Comparison of ENCODE assay signal across 23 cellular contexts in the genomic region with DNA sequence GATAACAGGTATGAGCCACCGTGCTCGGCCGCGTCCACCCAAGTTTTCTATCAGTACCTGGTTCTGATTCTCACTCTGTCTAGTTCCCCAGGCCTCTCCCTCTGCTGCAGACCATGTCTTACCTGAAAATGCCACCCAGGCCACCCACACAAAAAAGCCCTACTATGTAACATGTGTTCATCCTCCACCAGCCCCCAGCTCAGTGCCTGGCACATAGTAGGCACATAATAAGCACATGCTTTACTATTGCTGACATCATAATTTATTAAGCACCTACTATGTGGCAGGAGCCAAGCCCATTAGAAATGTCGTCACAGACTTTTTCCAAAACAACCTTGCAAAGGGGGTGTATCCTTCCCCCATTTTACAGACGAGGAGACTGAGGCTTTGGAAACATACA. TPM values are rescaled to one million over a fixed set of nuclear protein-coding genes. Genes with fewer than 3 reads are reported as not detected.
DNase-seq lines count a peak whose midpoint lies in the region; ATAC-seq, FAIRE-seq and TF ChIP-seq lines count a peak whose summit lies in the region.
"Had no signal": no experiment of that assay in that cellular context is flagged by ENCODE, and none has a peak within 500 bp of the region (broad histone marks: within the 10 kb centered on the region; RNA-seq: fewer than 3 reads in every experiment).

No MANE protein-coding gene starts in this region.

- peak overlapping the region; percentile 10 for H3K4me3 ChIP-seq in CD4-positive, CD25-positive, alpha-beta regulatory T cell (ENCODE audit: low read depth, low read length)
- H3K4me3 ChIP-seq in lower lobe of right lung = no peak overlapping the region
- H3K4me3 ChIP-seq in sigmoid colon = no peak overlapping the region
- H3K4me3 ChIP-seq: Peyer's patch had no signal

- peak overlapping the region in 2 of 4 donors; percentile 52 to 68 for H3K4me3 Mint-ChIP-seq in CD4-positive, CD25-positive, alpha-beta regulatory T cell
- H3K4me3 Mint-ChIP-seq in central memory CD8-positive, alpha-beta T cell = peak overlapping the region; percentile 46
- no peak overlapping the region for H3K4me3 Mint-ChIP-seq in T-helper 2 cell treated with Interferon-gamma antibody and Interleukin-4, amounts not matched to agents 5 μg/mL and 100 μg/mL, for 36 hours
- H3K4me3 Mint-ChIP-seq: IgD-negative memory B cell had no signal

- no peak overlapping the region for H3K27ac ChIP-seq in CD4-positive, CD25-positive, alpha-beta regulatory T cell (ENCODE audit: insufficient read depth, low read length, poor library complexity, severe bottlenecking)
- no peak overlapping the region for H3K27ac ChIP-seq in lower lobe of right lung
- H3K27ac ChIP-seq in sigmoid colon = no peak overlapping the region
- H3K27ac ChIP-seq: Peyer's patch had no signal

- H3K27ac Mint-ChIP-seq in CD4-positive, CD25-positive, alpha-beta regulatory T cell = peak overlapping the region; percentile 53 to 90 (median 57)
- H3K27ac Mint-ChIP-seq in central memory CD8-positive, alpha-beta T cell (ENCODE audit: low read depth) = peak overlapping the region; percentile 87
- no peak overlapping the region for H3K27ac Mint-ChIP-seq in T-helper 2 cell treated with Interferon-gamma antibody and Interleukin-4, amounts not matched to agents 5 μg/mL and 100 μg/mL, for 36 hours

- WGBS in sigmoid colon, 2 donors = 90 to 92% methylated on average over 6 of the region's 6 CpGs

- H3K36me3 Mint-ChIP-seq in CD4-positive, CD25-positive, alpha-beta regulatory T cell = no peaks in the 10 kb centered on the region
- peaks cover 4% of the 10 kb centered on the region for H3K36me3 Mint-ChIP-seq in central memory CD8-positive, alpha-beta T cell (ENCODE audit: insufficient read depth)
- H3K36me3 Mint-ChIP-seq in T-helper 2 cell treated with Interferon-gamma antibody and Interleukin-4, amounts not matched to agents 5 μg/mL and 100 μg/mL, for 36 hours (ENCODE audit: low read depth) = no peaks in the 10 kb centered on the region

- H3K9me3 ChIP-seq in CD4-positive, CD25-positive, alpha-beta regulatory T cell (ENCODE audit: control insufficient read depth in 2 of 2, low read length in 2 of 2) = no peaks in the 10 kb centered on the region
- no peaks in the 10 kb centered on the region for H3K9me3 ChIP-seq in lower lobe of right lung
- no peaks in the 10 kb centered on the region for H3K9me3 ChIP-seq in sigmoid colon
- H3K9me3 ChIP-seq: Peyer's patch had no signal

- peaks cover 66% of the 10 kb centered on the region for H3K4me1 ChIP-seq in CD4-positive, CD25-positive, alpha-beta regulatory T cell (ENCODE audit: control insufficient read depth, insufficient read depth, low read length, poor library complexity, severe bottlenecking)
- H3K4me1 ChIP-seq in lower lobe of right lung = peaks cover 95% of the 10 kb centered on the region
- peaks cover 0 to 41% (median 33%) of the 10 kb centered on the region in 4 donors for H3K4me1 ChIP-seq in sigmoid colon

- no peaks in the 10 kb centered on the region for H3K27me3 Mint-ChIP-seq in CD4-positive, CD25-positive, alpha-beta regulatory T cell
- peaks cover 10% of the 10 kb centered on the region for H3K27me3 Mint-ChIP-seq in central memory CD8-positive, alpha-beta T cell
- H3K27me3 Mint-ChIP-seq in T-helper 2 cell treated with Interferon-gamma antibody and Interleukin-4, amounts not matched to agents 5 μg/mL and 100 μg/mL, for 36 hours (ENCODE audit: low read depth) = peaks cover 5% of the 10 kb centered on the region

- no peaks in the 10 kb centered on the region for H3K27me3 ChIP-seq in CD4-positive, CD25-positive, alpha-beta regulatory T cell (ENCODE audit: control insufficient read depth, insufficient read depth, low read length)
- H3K27me3 ChIP-seq in lower lobe of right lung (ENCODE audit: low read depth) (no peaks in the 10 kb centered on the region), sigmoid colon (no peaks in the 10 kb centered on the region)
- H3K27me3 ChIP-seq: Peyer's patch had no signal

- intact Hi-C loops in lower lobe of right lung (cut with DNase I) = no loop called here
- intact Hi-C loops in sigmoid colon (cut with DNase I) = no loop called here

- peaks cover 0 to 3% (median 0%) of the 10 kb centered on the region in 7 donors for H3K9me3 Mint-ChIP-seq in CD4-positive, CD25-positive, alpha-beta regulatory T cell
- no peaks in the 10 kb centered on the region for H3K9me3 Mint-ChIP-seq in central memory CD8-positive, alpha-beta T cell
- no peaks in the 10 kb centered on the region for H3K9me3 Mint-ChIP-seq in T-helper 2 cell treated with Interferon-gamma antibody and Interleukin-4, amounts not matched to agents 5 μg/mL and 100 μg/mL, for 36 hours

- no peak for DNase-seq in CD4-positive, CD25-positive, alpha-beta regulatory T cell
- DNase-seq in central memory CD8-positive, alpha-beta T cell (ENCODE audit: low spot score in 2 of 2) = no peak
- DNase-seq in lower lobe of right lung (peak; percentile 19), sigmoid colon (peak; percentile 32), frontal cortex (ENCODE audit: low spot score in 2 of 2) (no peak), DMS153 treated with DMSO at 0.1 percent for 48 hours (lab: John Stamatoyannopoulos, UW; ENCODE audit: unreplicated experiment) (no peak), NCI-H510A (lab: John Stamatoyannopoulos, UW) (no peak)
- no peak for DNase-seq in T-helper 2 cell treated with Interferon-gamma antibody and Interleukin-4, amounts not matched to agents 5 μg/mL and 100 μg/mL, for 36 hours (ENCODE audit: low spot score)
- DNase-seq: AML-193, C1 segment of cervical spinal cord, DMS53, GDM1, Karpas-422, MV-4-11, NCI-H1105 treated with DMSO at 0.1 percent for 48 hours, NCI-H2029 treated with DMSO at 0.1 percent for 48 hours, NCI-H226, NCI-H524, Peyer's patch had no signal

- TF ChIP-seq POLR2A in sigmoid colon (IDR thresholded peaks at IDR 0.05) = no peak

- TF ChIP-seq CTCF in lower lobe of right lung (IDR thresholded peaks at IDR 0.05) (no peak), sigmoid colon (IDR thresholded peaks at IDR 0.05) (no peak)

- FAIRE-seq in frontal cortex (lab: Jason Lieb, UNC) = no peak

- H3K36me3 ChIP-seq in CD4-positive, CD25-positive, alpha-beta regulatory T cell (ENCODE audit: control insufficient read depth, insufficient read depth, low read length) = no peaks in the 10 kb centered on the region
- H3K36me3 ChIP-seq in lower lobe of right lung (no peaks in the 10 kb centered on the region), sigmoid colon (no peaks in the 10 kb centered on the region)
- H3K36me3 ChIP-seq: Peyer's patch had no signal

- ATAC-seq in CD4-positive, CD25-positive, alpha-beta regulatory T cell (ENCODE audit: low read depth in 2 of 2) = no peak
- ATAC-seq in central memory CD8-positive, alpha-beta T cell (replicated peaks; ENCODE audit: extremely low read depth, poor library complexity, severe bottlenecking) = no peak
- ATAC-seq in lower lobe of right lung = no peak

- H3K4me1 Mint-ChIP-seq in CD4-positive, CD25-positive, alpha-beta regulatory T cell = peaks cover 8 to 84% (median 35%) of the 10 kb centered on the region in 4 donors
- H3K4me1 Mint-ChIP-seq in central memory CD8-positive, alpha-beta T cell = peaks cover 68% of the 10 kb centered on the region
- H3K4me1 Mint-ChIP-seq in T-helper 2 cell treated with Interferon-gamma antibody and Interleukin-4, amounts not matched to agents 5 μg/mL and 100 μg/mL, for 36 hours (ENCODE audit: low read depth) = peaks cover 9% of the 10 kb centered on the region

- TF ChIP-seq EP300 in sigmoid colon (IDR thresholded peaks at IDR 0.05) = no peak

RNA-seq across cellular contexts. Expression of a gene that starts 37.8 kb away (rescaled TPM):
- total RNA-seq in CD4-positive, CD25-positive, alpha-beta regulatory T cell = 1.1 TPM
- polyA plus RNA-seq in CD4-positive, CD25-positive, alpha-beta regulatory T cell = 1 to 10 TPM in 1 of 4 donors, under 1 TPM in 3; 0.18 to 1.6 (median 0.29) TPM
- 25.6 TPM for total RNA-seq in lower lobe of right lung
- total RNA-seq in sigmoid colon = 10 to 100 TPM in 3 of 4 donors, 1 to 10 TPM in 1; 10.0 to 14.8 (median 12.0) TPM
- polyA plus RNA-seq in sigmoid colon = 1 to 10 TPM; 3.0 to 8.8 (median 6.5) TPM
- total RNA-seq in frontal cortex = 1.2 TPM
- total RNA-seq: A172, OCI-LY7, SK-MEL-5 had no signal

Comparison
In these comparisons a context has a peak if more than half of its experiments do, and no peak if none do; other contexts are left out.
1. DNase-seq: peak in lower lobe of right lung (single experiment) and sigmoid colon (single experiment); none in CD4-positive, CD25-positive, alpha-beta regulatory T cell (0 of 3), central memory CD8-positive, alpha-beta T cell (0 of 2), T-helper 2 cell treated with Interferon-gamma antibody and Interleukin-4, amounts not matched to agents 5 μg/mL and 100 μg/mL, for 36 hours (single experiment), frontal cortex (0 of 2), DMS153 treated with DMSO at 0.1 percent for 48 hours (single experiment) and NCI-H510A (single experiment).